ENCODE assay signal across 9 cellular contexts in genomic region chr1:12152106-12152891, GRCh38. TPM values are rescaled to one million over a fixed set of nuclear protein-coding genes. Genes with fewer than 3 reads are reported as not detected.
A peak's percentile ranks its signal among the peaks of the same experiment; 100 is the strongest.
DNase-seq lines count a peak whose midpoint lies in the region; ATAC-seq, FAIRE-seq and TF ChIP-seq lines count a peak whose summit lies in the region.
"Had no signal": no experiment of that assay in that cellular context is flagged by ENCODE, and none has a peak within 500 bp of the region (broad histone marks: within the 10 kb centered on the region; RNA-seq: fewer than 3 reads in every experiment).

No MANE protein-coding gene starts in this region.

- intact Hi-C loops in natural killer cell (cut with micrococcal nuclease), result no loop called here

- H3K27ac ChIP-seq in hepatocyte, result no peak overlapping the region
- H3K27ac ChIP-seq in suprapubic skin, result no peak overlapping the region
- H3K27ac ChIP-seq: KMS-11 had no signal

- H3K27me3 ChIP-seq in hepatocyte, result no peaks in the 10 kb centered on the region
- H3K27me3 ChIP-seq in suprapubic skin, result no peaks in the 10 kb centered on the region

- H3K9me3 ChIP-seq in hepatocyte (ENCODE audit: low read depth) (no peaks in the 10 kb centered on the region), suprapubic skin (peaks cover 4% of the 10 kb centered on the region)

- peaks cover 68 to 83% of the 10 kb centered on the region in 2 donors for H3K4me1 Mint-ChIP-seq in natural killer cell

- H3K9me3 Mint-ChIP-seq in natural killer cell, result peaks cover 0 to 2% of the 10 kb centered on the region in 2 donors

- TF ChIP-seq EP300 in suprapubic skin (IDR thresholded peaks at IDR 0.05), result no peak

- H3K4me1 ChIP-seq in hepatocyte (ENCODE audit: insufficient read depth), result peaks cover 14% of the 10 kb centered on the region
- H3K4me1 ChIP-seq in suprapubic skin, result peaks cover 23% of the 10 kb centered on the region

- peak overlapping the region; percentile 98 for H3K27ac Mint-ChIP-seq in natural killer cell

- no peaks in the 10 kb centered on the region for H3K36me3 Mint-ChIP-seq in natural killer cell

- H3K4me3 Mint-ChIP-seq in natural killer cell, result peak overlapping the region; percentile 82

- no peaks in the 10 kb centered on the region for H3K36me3 ChIP-seq in hepatocyte (replicated peaks; ENCODE audit: insufficient read depth, low read depth)
- no peaks in the 10 kb centered on the region for H3K36me3 ChIP-seq in suprapubic skin

- DNase-seq in MV-4-11 (lab: John Stamatoyannopoulos, UW), result peak; percentile 35
- DNase-seq in natural killer cell, result no peak
- no peak for DNase-seq in H54 (ENCODE audit: insufficient read length, low spot score)
- no peak for DNase-seq in hepatocyte (ENCODE audit: low spot score)
- no peak for DNase-seq in suprapubic skin (ENCODE audit: low spot score in 2 of 2)

- peak; percentile 68 for ATAC-seq in GM18517 (IDR thresholded peaks at IDR 0.05; ENCODE audit: unreplicated experiment)
- peak; percentile 70 for ATAC-seq in GM21576 (IDR thresholded peaks at IDR 0.05; ENCODE audit: unreplicated experiment)
- no peak for ATAC-seq in natural killer cell
- ATAC-seq in HG03469 (IDR thresholded peaks at IDR 0.05; ENCODE audit: unreplicated experiment), result no peak

- 84% methylated on average over 7 of the region's 7 CpGs for WGBS in hepatocyte (ENCODE audit: low lambda C conversion rate, missing lambda C conversion rate)
- WGBS in suprapubic skin, result 90% methylated on average over 7 of the region's 7 CpGs

- no peaks in the 10 kb centered on the region for H4K20me1 ChIP-seq in hepatocyte (ENCODE audit: insufficient read depth, poor library complexity, severe bottlenecking)

- no peak for TF ChIP-seq CTCF in natural killer cell (IDR thresholded peaks at IDR 0.05)
- TF ChIP-seq CTCF in hepatocyte (IDR thresholded peaks at IDR 0.05; ENCODE audit: poor library complexity), result no peak
- no peak for TF ChIP-seq CTCF in suprapubic skin (IDR thresholded peaks at IDR 0.05)

- TF ChIP-seq POLR2A in H54 (IDR thresholded peaks at IDR 0.05; ENCODE audit: low read depth, low read length), result no peak
- TF ChIP-seq POLR2A in suprapubic skin (IDR thresholded peaks at IDR 0.05), result no peak

- H3K4me3 ChIP-seq in hepatocyte (no peak overlapping the region), suprapubic skin (no peak overlapping the region)

- no peak overlapping the region for H2AFZ ChIP-seq in hepatocyte

- no peaks in the 10 kb centered on the region for H3K79me2 ChIP-seq in hepatocyte

- no peaks in the 10 kb centered on the region for H3K27me3 Mint-ChIP-seq in natural killer cell (ENCODE audit: low read depth in 2 of 2)

- H3K4me2 ChIP-seq in hepatocyte, result no peak overlapping the region
- H3K4me2 ChIP-seq: KMS-11 had no signal

- no peaks in the 10 kb centered on the region for H3K9me2 ChIP-seq in hepatocyte (replicated peaks; ENCODE audit: insufficient read depth)

- FAIRE-seq in H54 (lab: Jason Lieb, UNC), result no peak

RNA-seq across cellular contexts. Expression of gene TNFRSF1B, which starts 14.5 kb away (rescaled TPM):
- total RNA-seq in natural killer cell, result 100 to 1,000 TPM; 152 to 173 (median 172) TPM
- total RNA-seq in hepatocyte, result 4.1 and 13.4 TPM in 2 replicates
- 3.0 and 4.3 TPM in 2 replicates for polyA plus RNA-seq in hepatocyte
- 10 to 100 TPM in 2 of 4 donors, 1 to 10 TPM in 2; 6.3 to 35.2 (median 11.9) TPM for total RNA-seq in suprapubic skin

Comparison
In these comparisons a context has a peak if more than half of its experiments do, and no peak if none do; other contexts are left out.
1. ATAC-seq: peak in GM18517 (single experiment) and GM21576 (single experiment); none in natural killer cell (0 of 3) and HG03469 (single experiment).
2. RNA of gene TNFRSF1B, which starts 14.5 kb away (total RNA-seq): 152 to 173 TPM in natural killer cell; 6.3 to 35.2 TPM in suprapubic skin and 4.1 to 13.4 TPM in hepatocyte; every median in the first group is over 4 times any median in the second.